Comparison of ENCODE assay signal across 23 cellular contexts in genomic region chr22:17862646-17863181, GRCh38.
DNase-seq lines count a peak whose midpoint lies in the region; ATAC-seq and TF ChIP-seq lines count a peak whose summit lies in the region.
"Had no signal": no experiment of that assay in that cellular context is flagged by ENCODE, and none has a peak within 500 bp of the region (broad histone marks: within the 10 kb centered on the region; RNA-seq: fewer than 3 reads in every experiment).

No MANE protein-coding gene starts in this region.

- DNase-seq in KBM-7 (peak; percentile 18), RWPE1 (ENCODE audit: low spot score) (no peak), Right ventricle myocardium inferior (ENCODE audit: missing footprints) (no peak), OCI-M1 (lab: John Stamatoyannopoulos, UW) (no peak)
- no peak for DNase-seq in effector memory CD8-positive, alpha-beta T cell
- DNase-seq: ACHN; activated CD4-positive, alpha-beta T cell treated with anti-CD3 and anti-CD28 coated beads, Interleukin-2, amount 50 U/mL, for 1 hour; adrenal gland; C1 segment of cervical spinal cord; cortex of kidney; head of caudate nucleus; left cardiac atrium; mesendoderm; MG63; naive B cell; NCI-H187 had no signal

- intact Hi-C loops in Right ventricle myocardium inferior (cut with DNase I): no loop called here

- peaks cover 34% of the 10 kb centered on the region for H3K4me1 ChIP-seq in BLaER1

- peaks cover 21% of the 10 kb centered on the region for H3K36me3 Mint-ChIP-seq in effector memory CD8-positive, alpha-beta T cell (ENCODE audit: insufficient read depth)

- no peak for ATAC-seq in effector memory CD8-positive, alpha-beta T cell (replicated peaks)
- ATAC-seq in Right ventricle myocardium inferior: no peak
- ATAC-seq in HG02840 (IDR thresholded peaks at IDR 0.05; ENCODE audit: low FRiP score, unreplicated experiment): no peak
- no peak for ATAC-seq in HG03457 (IDR thresholded peaks at IDR 0.05; ENCODE audit: unreplicated experiment)
- ATAC-seq: activated T-helper 17 cell treated with anti-CD3 and anti-CD28 coated beads, Interleukin-2, amount 50 U/mL, for 72 hours; left cardiac atrium had no signal

- peak overlapping the region; percentile 7 to 8 for H3K27ac Mint-ChIP-seq in effector memory CD8-positive, alpha-beta T cell
- H3K27ac Mint-ChIP-seq: activated T-helper 17 cell treated with anti-CD3 and anti-CD28 coated beads, Interleukin-2, amount 50 U/mL, for 72 hours had no signal

- H3K27ac ChIP-seq in BLaER1: no peak overlapping the region
- peak overlapping the region; percentile 19; the same call in 1 of the 2 replicates for H3K27ac ChIP-seq in RWPE1
- H3K27ac ChIP-seq: adrenal gland, cardiac muscle cell, parathyroid adenoma, VCaP had no signal

- H3K4me3 ChIP-seq in BLaER1: no peak overlapping the region
- H3K4me3 ChIP-seq: adrenal gland, cardiac muscle cell, MG63 had no signal

- no peaks in the 10 kb centered on the region for H3K27me3 ChIP-seq in BLaER1
- H3K27me3 ChIP-seq: adrenal gland, cardiac muscle cell, MG63 had no signal

- CTCF ChIA-PET in RWPE1 (lab: Yijun Ruan, JAX): no interaction called here

- peak overlapping the region; percentile 15; the same call in 1 of the 2 replicates for H3K4me2 ChIP-seq in BLaER1

- H3K27me3 Mint-ChIP-seq in effector memory CD8-positive, alpha-beta T cell: no peaks in the 10 kb centered on the region
- H3K27me3 Mint-ChIP-seq: activated T-helper 17 cell treated with anti-CD3 and anti-CD28 coated beads, Interleukin-2, amount 50 U/mL, for 72 hours; naive B cell had no signal

- H3K36me3 ChIP-seq in BLaER1: peaks cover 61% of the 10 kb centered on the region

- H3K9me3 Mint-ChIP-seq in effector memory CD8-positive, alpha-beta T cell: no peaks in the 10 kb centered on the region
- H3K9me3 Mint-ChIP-seq: activated T-helper 17 cell treated with anti-CD3 and anti-CD28 coated beads, Interleukin-2, amount 50 U/mL, for 72 hours; naive B cell had no signal

- peaks cover 21% of the 10 kb centered on the region for H4K20me1 ChIP-seq in BLaER1

- no peak overlapping the region for H3K9ac ChIP-seq in BLaER1
- H3K9ac ChIP-seq: parathyroid adenoma had no signal

- H3K4me1 Mint-ChIP-seq in effector memory CD8-positive, alpha-beta T cell (ENCODE audit: low read depth in 2 of 2): peaks cover 2 to 4% of the 10 kb centered on the region in 2 donors
- H3K4me1 Mint-ChIP-seq: activated T-helper 17 cell treated with anti-CD3 and anti-CD28 coated beads, Interleukin-2, amount 50 U/mL, for 72 hours had no signal

- no peak for TF ChIP-seq CTCF in RWPE1 (conservative IDR thresholded peaks at IDR 0.05; ENCODE audit: low read depth)

- H3K9me3 ChIP-seq in BLaER1: no peaks in the 10 kb centered on the region
- H3K9me3 ChIP-seq: adrenal gland, MG63 had no signal

- POLR2A ChIA-PET in RWPE1 (lab: Yijun Ruan, JAX; ENCODE audit: low non-redundant PET): interaction anchor here (0.6 kb wide), 1 partner anchor 13 kb away, joined by 5 read pairs; no protein-coding TSS in a partner anchor

- in situ Hi-C loops in KBM-7 (cut with MboI; ENCODE audit: low pct_unique_long_range_greater_than_20kb, low sequenced_read_pairs): no loop called here

- H3K4me3 Mint-ChIP-seq in effector memory CD8-positive, alpha-beta T cell: no peak overlapping the region
- H3K4me3 Mint-ChIP-seq: activated T-helper 17 cell treated with anti-CD3 and anti-CD28 coated beads, Interleukin-2, amount 50 U/mL, for 72 hours; naive B cell had no signal
